Comparison of ENCODE assay signal across 8 cellular contexts in the genomic region with DNA sequence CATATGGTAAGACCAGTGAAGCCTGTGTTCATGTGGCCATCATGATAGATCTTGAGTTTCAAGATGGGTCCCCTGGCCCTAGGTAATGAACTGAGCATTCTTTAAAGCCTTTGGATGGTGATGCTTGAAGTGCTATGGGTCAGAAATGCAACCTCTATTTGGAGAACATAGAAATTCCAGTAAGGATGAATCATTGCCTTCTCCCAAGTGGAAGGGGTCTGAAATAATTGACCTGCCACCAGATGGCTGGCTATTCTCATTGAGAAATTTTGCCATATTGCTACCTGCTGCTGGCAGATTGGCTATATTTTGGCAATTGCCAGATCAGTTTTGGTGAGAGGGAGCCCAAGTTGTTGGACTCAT. TPM values are rescaled to one million over a fixed set of nuclear protein-coding genes. Genes with fewer than 3 reads are reported as not detected.
DNase-seq lines count a peak whose midpoint lies in the region; ATAC-seq and TF ChIP-seq lines count a peak whose summit lies in the region.

No MANE protein-coding gene starts in this region.

- peak overlapping the region; percentile 24 for H3K27ac ChIP-seq in muscle layer of colon (ENCODE audit: low read depth, low read length)

- CTCF ChIA-PET in AG04449 (lab: Yijun Ruan, JAX), result interaction anchor here (1.2 to 13.1 kb wide), 8 partner anchors 11 to 306 kb away, joined by 3 to 687 read pairs (median 18); a partner anchor contains a TSS

- no peak overlapping the region for H3K9ac ChIP-seq in muscle layer of colon (ENCODE audit: low read length)

- no peaks in the 10 kb centered on the region for H3K9me3 ChIP-seq in muscle layer of colon (ENCODE audit: low read length)

- H3K4me1 ChIP-seq in muscle layer of colon (ENCODE audit: insufficient read depth, low read length), result peaks cover 13% of the 10 kb centered on the region

- H3K36me3 ChIP-seq in muscle layer of colon (ENCODE audit: insufficient read depth, low read length), result no peaks in the 10 kb centered on the region

- no peak for DNase-seq in AG04449 (ENCODE audit: low read depth, low spot score)
- DNase-seq in Jurkat, Clone E6-1 (ENCODE audit: low read depth, low spot score), result no peak
- peak; percentile 41 to 53 for DNase-seq in cardiac fibroblast (ENCODE audit: low read depth in 2 of 2)
- no peak for DNase-seq in NCI-H2107 (lab: John Stamatoyannopoulos, UW)
- DNase-seq in Ammon's horn (ENCODE audit: low spot score), result no peak

- POLR2A ChIA-PET in AG04449 (lab: Yijun Ruan, JAX), result interaction anchor here (0.6 to 1.4 kb wide), 3 partner anchors 47 to 158 kb away, joined by 3 to 6 read pairs (median 5); a partner anchor contains a TSS

- H3K4me3 ChIP-seq in AG04449 (ENCODE audit: low read depth, low read length) (peak overlapping the region; percentile 36), cardiac fibroblast (replicated peaks in 1 of 2; ENCODE audit: low read depth in 2 of 2, low read length in 2 of 2) (peak overlapping the region; percentile 38 to 70), muscle layer of colon (ENCODE audit: low read depth in 1 of 2, low read length in 2 of 2) (peak overlapping the region in 1 of 2 donors; percentile 35)
- H3K4me3 ChIP-seq in Jurkat, Clone E6-1 (ENCODE audit: low read length), result peak overlapping the region; percentile 49

- ATAC-seq in HG03280 (IDR thresholded peaks at IDR 0.05; ENCODE audit: unreplicated experiment), result no peak
- ATAC-seq in GM18861 (IDR thresholded peaks at IDR 0.05; ENCODE audit: unreplicated experiment), result no peak

- TF ChIP-seq CTCF in AG04449 (IDR thresholded peaks at IDR 0.05; ENCODE audit: insufficient read depth, low read length, missing control alignments) (no peak), cardiac fibroblast (IDR thresholded peaks at IDR 0.05; ENCODE audit: low read depth, low read length) (no peak)

- H3K27me3 ChIP-seq in muscle layer of colon (ENCODE audit: control insufficient read depth in 1 of 2, insufficient read depth in 2 of 2, low read length in 2 of 2), result no peaks in the 10 kb centered on the region

RNA-seq across cellular contexts. Expression of a gene that starts 0.7 kb away (rescaled TPM):
- 46.7 TPM for polyA plus RNA-seq in Jurkat, Clone E6-1 (2012; ENCODE audit: insufficient read depth, insufficient read length)

RNA-seq across cellular contexts. Expression of a gene that starts 37.7 kb away (rescaled TPM):
- 0.49 TPM for polyA plus RNA-seq in Jurkat, Clone E6-1 (2012; ENCODE audit: insufficient read depth, insufficient read length)

RNA-seq across cellular contexts. Expression of a gene that starts 53.0 kb away (rescaled TPM):
- polyA plus RNA-seq in Jurkat, Clone E6-1 (2012; ENCODE audit: insufficient read depth, insufficient read length), result 13.6 TPM

Comparison
In these comparisons a context has a peak if more than half of its experiments do, and no peak if none do; other contexts are left out.
1. DNase-seq: peak in cardiac fibroblast (2 of 2); none in AG04449 (single experiment), Jurkat, Clone E6-1 (single experiment), NCI-H2107 (single experiment) and Ammon's horn (single experiment).